8 cellular contexts compared by ENCODE assay signal in genomic region chr9:131397100-131397790, GRCh38. TPM values are rescaled to one million over a fixed set of nuclear protein-coding genes. Genes with fewer than 3 reads are reported as not detected.
DNase-seq lines count a peak whose midpoint lies in the region; ATAC-seq, FAIRE-seq and TF ChIP-seq lines count a peak whose summit lies in the region.

No MANE protein-coding gene starts in this region.

- no peak overlapping the region for H3K56ac ChIP-seq in H9 (ENCODE audit: insufficient read length, low read depth, low read length)

- no peak overlapping the region for H3K14ac ChIP-seq in H9 (ENCODE audit: insufficient read depth, low read length)

- DNase-seq in H9 (peak; percentile 60), RWPE2 (ENCODE audit: low spot score) (no peak), fibroblast of lung (ENCODE audit: low read depth in 2 of 2) (peak in 1 of 2 donors; percentile 70), skeletal muscle cell (ENCODE audit: low read depth) (no peak), CD1c-positive myeloid dendritic cell (ENCODE audit: extremely low spot score) (no peak), GM12892 (ENCODE audit: insufficient read length) (no peak), GM19240 (ENCODE audit: insufficient read length, low spot score) (no peak)

- peak overlapping the region; percentile 61 for H3K4me2 ChIP-seq in H9 (ENCODE audit: insufficient read depth, insufficient read length, low read length)
- peak overlapping the region; percentile 97 for H3K4me2 ChIP-seq in fibroblast of lung (ENCODE audit: extremely low read depth, insufficient read depth, low read length)

- H4K5ac ChIP-seq in H9 (ENCODE audit: insufficient read length, low read depth, low read length) = no peak overlapping the region

- H3K79me2 ChIP-seq in H9 (ENCODE audit: insufficient read depth, low read length) = peaks cover 70% of the 10 kb centered on the region
- H3K79me2 ChIP-seq in fibroblast of lung (ENCODE audit: control insufficient read depth, insufficient read depth, low read length) = peaks cover 75% of the 10 kb centered on the region

- peaks cover 60 to 78% of the 10 kb centered on the region in 2 experiments for H3K4me1 Mint-ChIP-seq in H9

- H2BK15ac ChIP-seq in H9 (ENCODE audit: low read depth, low read length) = no peak overlapping the region

- no peak overlapping the region for H3K23ac ChIP-seq in H9 (ENCODE audit: insufficient read length, low read depth, low read length)

- H2AFZ ChIP-seq in H9 (ENCODE audit: low read length) = no peak overlapping the region
- no peak overlapping the region for H2AFZ ChIP-seq in fibroblast of lung (ENCODE audit: low read length)

- H3T11ph ChIP-seq in H9 (ENCODE audit: low read length) = no peak overlapping the region

- H3K27me3 Mint-ChIP-seq in H9 (ENCODE audit: low read depth) = no peaks in the 10 kb centered on the region

- H3K27ac ChIP-seq in H9 (ENCODE audit: insufficient read length, low read depth, low read length) (peak overlapping the region; percentile 53), RWPE2 (ENCODE audit: poor library complexity, severe bottlenecking) (peak overlapping the region; percentile 97), fibroblast of lung (ENCODE audit: insufficient read depth, low read length) (peak overlapping the region; percentile 71)

- H3K79me1 ChIP-seq in H9 (ENCODE audit: insufficient read depth, low read depth, low read length, poor library complexity, severe bottlenecking) = no peaks in the 10 kb centered on the region

- no peak overlapping the region for H3K4me3 ChIP-seq in RWPE2 (ENCODE audit: severe bottlenecking)
- peak overlapping the region; percentile 38 to 87 (median 51) for H3K4me3 ChIP-seq in fibroblast of lung (replicated peaks in 1 of 4; ENCODE audit: control extremely low read depth in 1 of 4, insufficient read depth in 1 of 4, low read depth in 3 of 4, low read length in 4 of 4)
- H3K4me3 ChIP-seq in skeletal muscle cell (ENCODE audit: low read depth, low read length) = peak overlapping the region; percentile 74

- no peak overlapping the region for H2BK20ac ChIP-seq in H9 (ENCODE audit: low read depth, low read length, poor library complexity, severe bottlenecking)

- no peak overlapping the region for H3K18ac ChIP-seq in H9 (ENCODE audit: insufficient read length, low read depth, low read length)

- H3K4me3 Mint-ChIP-seq in H9 = peak overlapping the region; percentile 88 to 98

- peaks cover 22% of the 10 kb centered on the region for H3K23me2 ChIP-seq in H9 (ENCODE audit: insufficient read length, low read depth, low read length, poor library complexity, severe bottlenecking)

- no peak overlapping the region for H2BK12ac ChIP-seq in H9 (ENCODE audit: insufficient read length, low read depth, low read length)

- peak overlapping the region; percentile 71 for H3K9ac ChIP-seq in H9 (ENCODE audit: extremely low read depth, insufficient read length, low read length)
- H3K9ac ChIP-seq in fibroblast of lung (ENCODE audit: insufficient read depth, low read length) = no peak overlapping the region

- no CpG with 5 or more reads among the region's 8 CpGs for WGBS in H9 (ENCODE audit: extremely low coverage, insufficient read length, low lambda C conversion rate)

- no peak for TF ChIP-seq POLR2A in GM12892 (IDR thresholded peaks at IDR 0.05; ENCODE audit: low read depth, low read length)

- H4K8ac ChIP-seq in H9 (replicated peaks; ENCODE audit: insufficient read length, low read depth, low read length) = no peak overlapping the region

- H2AK5ac ChIP-seq in H9 (ENCODE audit: insufficient read length, low read length) = no peak overlapping the region

- no peak overlapping the region for H3K4ac ChIP-seq in H9 (ENCODE audit: low read depth, low read length)

- H4K91ac ChIP-seq in H9 (ENCODE audit: insufficient read length, low read depth, low read length) = no peak overlapping the region

- H3K27me3 ChIP-seq in H9 (ENCODE audit: insufficient read depth, low read length) = no peaks in the 10 kb centered on the region; the same call in 1 of the 2 replicates
- no peaks in the 10 kb centered on the region for H3K27me3 ChIP-seq in RWPE2 (ENCODE audit: insufficient read depth, poor library complexity, severe bottlenecking)
- no peaks in the 10 kb centered on the region for H3K27me3 ChIP-seq in fibroblast of lung (ENCODE audit: control insufficient read depth, insufficient read depth, low read length)

- H4K20me1 ChIP-seq in H9 (ENCODE audit: control insufficient read depth, insufficient read depth, insufficient read length) (no peaks in the 10 kb centered on the region), fibroblast of lung (ENCODE audit: control insufficient read depth, extremely low read depth, insufficient read depth, low read length) (peaks cover 5% of the 10 kb centered on the region)

- TF ChIP-seq CTCF in H9 (conservative IDR thresholded peaks at IDR 0.05) = no peak
- TF ChIP-seq CTCF in RWPE2 (IDR thresholded peaks at IDR 0.05; ENCODE audit: poor library complexity, severe bottlenecking) = no peak
- no peak for TF ChIP-seq CTCF in fibroblast of lung (conservative IDR thresholded peaks at IDR 0.05 in 1 of 2, IDR thresholded peaks at IDR 0.05 in 1 of 2; ENCODE audit: low read depth in 1 of 2, low read length in 2 of 2)

- H3K9me3 Mint-ChIP-seq in H9 = no peaks in the 10 kb centered on the region; a peak in 1 of 5 replicates

- peak; percentile 44 for ATAC-seq in RWPE2 (ENCODE audit: low read depth)
- ATAC-seq in GM21381 (IDR thresholded peaks at IDR 0.05; ENCODE audit: unreplicated experiment) = no peak

- H3K36me3 ChIP-seq in RWPE2 (ENCODE audit: low read depth) (no peaks in the 10 kb centered on the region; the same call in 1 of the 2 replicates), fibroblast of lung (ENCODE audit: control insufficient read depth, insufficient read depth, low read length) (no peaks in the 10 kb centered on the region)

- no peak overlapping the region for H2BK120ac ChIP-seq in H9 (ENCODE audit: low read depth, low read length, poor library complexity, severe bottlenecking)

- H3K9me3 ChIP-seq in H9 (ENCODE audit: control insufficient read depth, low read depth, low read length) (no peaks in the 10 kb centered on the region), RWPE2 (ENCODE audit: severe bottlenecking) (no peaks in the 10 kb centered on the region), fibroblast of lung (ENCODE audit: control insufficient read depth, insufficient read depth, low read depth, low read length) (no peaks in the 10 kb centered on the region)

- H3K27ac Mint-ChIP-seq in H9 = peak overlapping the region; percentile 95 to 100 (median 98)

- no peak overlapping the region for H2BK5ac ChIP-seq in H9 (ENCODE audit: insufficient read length, low read length)

- peaks cover 14 to 35% (median 32%) of the 10 kb centered on the region in 3 experiments for H3K36me3 Mint-ChIP-seq in H9 (ENCODE audit: insufficient read depth in 1 of 3, low read depth in 3 of 3)

- no peak for FAIRE-seq in GM12892 (lab: Jason Lieb, UNC)

- H3K4me1 ChIP-seq in H9 (ENCODE audit: insufficient read depth, low read length) = peaks cover 23% of the 10 kb centered on the region
- H3K4me1 ChIP-seq in RWPE2 (ENCODE audit: insufficient read depth, poor library complexity, severe bottlenecking) = peaks cover 49% of the 10 kb centered on the region
- H3K4me1 ChIP-seq in fibroblast of lung (ENCODE audit: control insufficient read depth, extremely low read depth, insufficient read depth, low read length) = peaks cover 31% of the 10 kb centered on the region

RNA-seq across cellular contexts. Expression of gene PRRC2B, which starts 3.4 kb away (rescaled TPM):
- 243 and 251 TPM in 2 replicates for total RNA-seq in H9 (2021)
- 51.4 and 66.4 TPM in 2 replicates for total RNA-seq in fibroblast of lung
- 29.7 and 29.9 TPM in 2 replicates for polyA plus RNA-seq in fibroblast of lung
- 47.1 and 74.6 TPM in 2 replicates for polyA plus RNA-seq in fibroblast of lung (2012)
- polyA minus RNA-seq in fibroblast of lung (ENCODE audit: low replicate concordance) = 120 and 241 TPM in 2 replicates
- 44.9 TPM for polyA plus RNA-seq in GM12892 (2012; ENCODE audit: missing spikeins)
